In genomic region chr15:67024322-67024997, GRCh38 we compare ENCODE assay signal across 8 cellular contexts. TPM values are rescaled to one million over a fixed set of nuclear protein-coding genes. Genes with fewer than 3 reads are reported as not detected.
DNase-seq lines count a peak whose midpoint lies in the region; ATAC-seq and TF ChIP-seq lines count a peak whose summit lies in the region.

No MANE protein-coding gene starts in this region.

- H3K9ac ChIP-seq in mesendoderm (ENCODE audit: low read length), result no peak overlapping the region
- H3K9ac ChIP-seq in Karpas-422 (ENCODE audit: low read length), result no peak overlapping the region

- no peaks in the 10 kb centered on the region for H3K9me2 ChIP-seq in Karpas-422 (replicated peaks; ENCODE audit: insufficient read depth, low read length)

- peak; percentile 69 for ATAC-seq in RWPE2 (ENCODE audit: low read depth)

- H3K79me2 ChIP-seq in mesendoderm (ENCODE audit: control insufficient read depth, insufficient read depth, low read length) (no peaks in the 10 kb centered on the region), Karpas-422 (ENCODE audit: low read length) (no peaks in the 10 kb centered on the region)

- no peak overlapping the region for H2BK120ac ChIP-seq in mesendoderm (ENCODE audit: low read depth, low read length)

- H3K27ac ChIP-seq in RWPE2 (ENCODE audit: poor library complexity, severe bottlenecking), result peak overlapping the region; percentile 83
- H3K27ac ChIP-seq in mesendoderm (ENCODE audit: low read depth, low read length), result no peak overlapping the region
- peak overlapping the region; percentile 54 for H3K27ac ChIP-seq in temporal lobe (ENCODE audit: low read depth, low read length)
- no peak overlapping the region for H3K27ac ChIP-seq in Karpas-422 (ENCODE audit: low read length)

- no peak overlapping the region for H3K23ac ChIP-seq in mesendoderm (ENCODE audit: low read length)

- WGBS in mesendoderm (ENCODE audit: extremely low coverage, insufficient coverage, low lambda C conversion rate), result no CpG with 5 or more reads among the region's 5 CpGs

- no peak overlapping the region for H4K8ac ChIP-seq in mesendoderm (ENCODE audit: low read depth, low read length)

- H3K27me3 ChIP-seq in RWPE2 (ENCODE audit: insufficient read depth, poor library complexity, severe bottlenecking) (no peaks in the 10 kb centered on the region), mesendoderm (ENCODE audit: insufficient read depth, low read length, poor library complexity) (no peaks in the 10 kb centered on the region), Karpas-422 (ENCODE audit: low read length) (no peaks in the 10 kb centered on the region)

- no peaks in the 10 kb centered on the region for H3K9me3 ChIP-seq in RWPE2 (ENCODE audit: severe bottlenecking)
- no peaks in the 10 kb centered on the region for H3K9me3 ChIP-seq in Karpas-422 (ENCODE audit: low read length)

- no peak overlapping the region for H2BK15ac ChIP-seq in mesendoderm (replicated peaks; ENCODE audit: low read depth)

- no peak overlapping the region for H3K4ac ChIP-seq in mesendoderm (ENCODE audit: low read depth, low read length)

- H3K79me1 ChIP-seq in mesendoderm (ENCODE audit: low read length), result no peaks in the 10 kb centered on the region

- no peak overlapping the region for H4K5ac ChIP-seq in mesendoderm (ENCODE audit: low read length)

- no peak overlapping the region for H3K18ac ChIP-seq in mesendoderm (ENCODE audit: low read length)

- no peak overlapping the region for H2AK5ac ChIP-seq in mesendoderm (ENCODE audit: low read length)

- H3K36me3 ChIP-seq in RWPE2 (ENCODE audit: low read depth), result no peaks in the 10 kb centered on the region
- no peaks in the 10 kb centered on the region for H3K36me3 ChIP-seq in mesendoderm (ENCODE audit: control insufficient read depth, insufficient read depth, low read length)
- H3K36me3 ChIP-seq in Karpas-422 (ENCODE audit: insufficient read depth, low read length), result no peaks in the 10 kb centered on the region

- no peak overlapping the region for H2AFZ ChIP-seq in Karpas-422 (ENCODE audit: low read length)

- DNase-seq in activated T-cell treated with anti-CD3 and anti-CD28 coated beads for 48 hours (ENCODE audit: low read depth) (peak; percentile 51), RWPE2 (ENCODE audit: low spot score) (no peak), dedifferentiated amniotic fluid mesenchymal stem cell (ENCODE audit: extremely low spot score) (peak; percentile 98), mesendoderm (peak; percentile 59), NCI-H510A (lab: John Stamatoyannopoulos, UW) (no peak), Karpas-422 (no peak)
- no peak for DNase-seq in activated T-cell treated with anti-CD3 and anti-CD28 coated beads, Interleukin-2, amount 50 U/mL, for 1 hour

- H3K4me2 ChIP-seq in mesendoderm (ENCODE audit: low read length) (no peak overlapping the region), Karpas-422 (ENCODE audit: low read depth, low read length, poor library complexity, severe bottlenecking) (no peak overlapping the region)

- peaks cover 51% of the 10 kb centered on the region for H3K4me1 ChIP-seq in RWPE2 (ENCODE audit: insufficient read depth, poor library complexity, severe bottlenecking)
- H3K4me1 ChIP-seq in mesendoderm (ENCODE audit: control insufficient read depth, low read depth, low read length), result peaks cover 3% of the 10 kb centered on the region
- peaks cover 6% of the 10 kb centered on the region; the same call in 1 of the 2 replicates for H3K4me1 ChIP-seq in Karpas-422 (ENCODE audit: low read length)

- no peak for TF ChIP-seq CTCF in RWPE2 (IDR thresholded peaks at IDR 0.05; ENCODE audit: poor library complexity, severe bottlenecking)

- no peaks in the 10 kb centered on the region for H4K20me1 ChIP-seq in Karpas-422 (ENCODE audit: insufficient read depth, low read depth, low read length)

- H3K4me3 ChIP-seq in RWPE2 (ENCODE audit: severe bottlenecking) (no peak overlapping the region), mesendoderm (ENCODE audit: low read length) (no peak overlapping the region), Karpas-422 (ENCODE audit: low read length) (no peak overlapping the region)

- H3K56ac ChIP-seq in mesendoderm (ENCODE audit: low read length), result peak overlapping the region; percentile 3

- no peak overlapping the region for H2BK5ac ChIP-seq in mesendoderm (ENCODE audit: low read length)

RNA-seq across cellular contexts. Expression of gene SMAD3, which starts 40.9 kb away (rescaled TPM):
- polyA plus RNA-seq in mesendoderm (2013, experiment 1 of 2), result 17.4 TPM
- 16.4 TPM for polyA plus RNA-seq in mesendoderm (2013, experiment 2 of 2)
- total RNA-seq in temporal lobe, result 3.4 TPM
- 12.8 and 27.7 TPM in 2 replicates for total RNA-seq in Karpas-422 (2014; rRNA removed; shearing (Covaris generic); ENCODE audit: low replicate concordance)

Comparison
In these comparisons a context has a peak if more than half of its experiments do, and no peak if none do; other contexts are left out.
1. DNase-seq: peak in activated T-cell treated with anti-CD3 and anti-CD28 coated beads for 48 hours (single experiment), dedifferentiated amniotic fluid mesenchymal stem cell (single experiment) and mesendoderm (single experiment); none in activated T-cell treated with anti-CD3 and anti-CD28 coated beads, Interleukin-2, amount 50 U/mL, for 1 hour (single experiment), RWPE2 (single experiment), NCI-H510A (single experiment) and Karpas-422 (single experiment).
2. H3K27ac ChIP-seq: peak in RWPE2 (single experiment) and temporal lobe (single experiment); none in mesendoderm (single experiment) and Karpas-422 (single experiment).